In the genomic region with DNA sequence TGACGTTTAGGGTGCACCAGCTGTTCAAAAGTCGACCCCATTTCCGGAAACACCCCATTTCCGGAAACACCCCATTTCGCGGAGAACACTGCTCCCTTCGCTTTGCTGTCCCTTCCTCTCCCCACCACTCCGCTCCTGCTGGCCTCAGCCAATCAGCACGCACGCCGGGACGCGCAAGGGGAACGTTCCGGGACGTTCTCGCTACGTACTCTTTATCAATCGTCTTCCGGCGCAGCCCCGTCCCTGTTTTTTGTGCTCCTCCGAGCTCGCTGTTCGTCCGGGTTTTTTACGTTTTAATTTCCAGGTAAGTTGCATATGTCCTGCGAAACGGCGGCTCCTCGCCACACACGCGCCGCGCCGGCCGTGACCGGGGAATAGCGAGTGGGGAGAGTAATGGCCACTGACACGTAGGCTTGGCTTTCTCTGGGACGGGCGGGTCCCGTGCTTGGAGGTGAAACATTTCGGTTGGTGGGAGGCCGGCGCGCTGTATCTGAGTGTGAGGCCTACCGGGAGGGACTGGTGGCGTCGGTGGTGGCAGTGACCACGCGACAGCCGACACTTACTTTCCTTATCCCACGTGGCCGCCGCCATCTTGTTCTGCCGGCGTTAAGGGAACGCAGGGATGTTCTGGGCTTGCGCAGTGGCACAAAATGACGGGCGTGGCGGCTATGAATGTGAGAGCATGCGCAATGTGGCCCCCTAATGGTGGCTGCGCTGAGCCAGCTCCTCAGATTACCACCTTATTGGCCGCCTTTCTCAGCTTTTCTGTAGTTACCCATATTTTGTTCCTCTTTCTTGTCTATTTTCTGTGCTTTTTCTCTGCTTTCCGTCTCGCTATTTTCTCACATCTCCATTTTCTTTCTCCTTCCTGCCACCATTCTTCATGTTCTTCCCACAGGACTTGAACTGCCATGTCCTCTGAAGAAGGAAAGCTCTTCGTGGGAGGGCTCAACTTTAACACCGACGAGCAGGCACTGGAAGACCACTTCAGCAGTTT, we compare ENCODE assay signal across 8 cellular contexts.
DNase-seq lines count a peak whose midpoint lies in the region; ATAC-seq lines count a peak whose summit lies in the region.

A gene (plus strand): TSS at position 215 of the 997 bp plus-strand sequence. CDS start 697 bp downstream, at position 912.

- H3K27ac ChIP-seq in cingulate gyrus (ENCODE audit: low read depth, low read length) (peak within 1 kb of the TSS; percentile 96), layer of hippocampus (ENCODE audit: low read depth, low read length) (peak within 1 kb of the TSS; percentile 99)

- DNase-seq in C1 segment of cervical spinal cord (lab: John Stamatoyannopoulos, UW) (peak; percentile 40 to 90 (median 83)), GM19240 (ENCODE audit: insufficient read length, low spot score) (peak; percentile 54), NCI-H526 (lab: John Stamatoyannopoulos, UW) (peak; percentile 88 to 94)
- DNase-seq in activated CD4-positive, alpha-beta T cell treated with anti-CD3 and anti-CD28 coated beads for 48 hours: peak; percentile 94
- DNase-seq in stimulated activated CD4-positive, alpha-beta T cell treated with anti-CD3 and anti-CD28 coated beads, Interleukin-1b, Interleukin-23, amount 100 ng/mL, for 24 hours (ENCODE audit: low read depth in 4 of 4, low spot score in 1 of 4): peak; percentile 65 to 84 (median 76)

- H3K27me3 ChIP-seq in layer of hippocampus (ENCODE audit: control insufficient read depth, insufficient read depth, low read length): no peaks in the 10 kb centered on the region

- ATAC-seq in HG03460 (IDR thresholded peaks at IDR 0.05; ENCODE audit: unreplicated experiment): peak; percentile 79

Comparison
In these comparisons a context has a peak if more than half of its experiments do, and no peak if none do; other contexts are left out.
1. Peak in every context shown above with its lines: DNase-seq, ATAC-seq and H3K27ac ChIP-seq.